11 cellular contexts compared by ENCODE assay signal in the genomic region with DNA sequence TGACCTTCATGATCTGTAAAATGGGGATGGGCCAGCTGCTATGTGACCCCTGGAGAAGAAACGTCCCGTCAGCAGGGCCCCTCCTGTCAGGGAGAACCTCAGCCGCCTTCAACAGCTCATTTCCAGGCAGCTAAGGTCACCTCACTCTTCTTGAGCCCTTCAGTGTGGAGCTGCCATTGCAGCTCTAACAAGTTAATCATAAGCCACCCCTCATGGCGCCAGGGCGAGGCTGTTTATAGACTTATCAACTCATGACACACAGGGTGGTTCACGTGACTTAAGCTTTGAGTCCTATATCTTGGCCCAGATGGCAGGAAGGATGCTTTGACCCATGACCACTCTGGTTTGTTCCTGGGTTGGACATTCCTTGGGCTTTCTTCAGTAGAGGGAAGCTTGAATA.
DNase-seq lines count a peak whose midpoint lies in the region; ATAC-seq and TF ChIP-seq lines count a peak whose summit lies in the region.
"Had no signal": no experiment of that assay in that cellular context is flagged by ENCODE, and none has a peak within 500 bp of the region (broad histone marks: within the 10 kb centered on the region; RNA-seq: fewer than 3 reads in every experiment).

No MANE protein-coding gene starts in this region.

- no peak overlapping the region for H3K4me3 ChIP-seq in fibroblast of villous mesenchyme (ENCODE audit: low read depth, low read length)
- no peak overlapping the region for H3K4me3 ChIP-seq in muscle layer of duodenum (ENCODE audit: low read depth in 1 of 2, low read length in 2 of 2)
- H3K4me3 ChIP-seq: breast epithelium, skin epidermis had no signal

- DNase-seq in Right ventricle myocardium superior = no peak
- DNase-seq in cardiac septum (ENCODE audit: low spot score) = no peak
- peak; percentile 47 for DNase-seq in fibroblast of villous mesenchyme (ENCODE audit: low read depth)
- DNase-seq in activated T-cell treated with anti-CD3 and anti-CD28 coated beads for 4 hours = no peak
- DNase-seq in DMS153 (lab: John Stamatoyannopoulos, UW) = no peak
- DNase-seq in GM03348 (ENCODE audit: low spot score) = no peak
- DNase-seq: activated T-cell treated with anti-CD3 and anti-CD28 coated beads, Interleukin-2, amount 50 U/mL, for 1 hour had no signal

- ATAC-seq in Right ventricle myocardium superior (ENCODE audit: poor library complexity) (peak; percentile 44), GM21723 (IDR thresholded peaks at IDR 0.05; ENCODE audit: unreplicated experiment) (no peak)

- intact Hi-C loops in Right ventricle myocardium superior (cut with DNase I) = loop anchor here (2.0 to 5.0 kb wide), 2 partner anchors 171 to 552 kb away; no protein-coding TSS in a partner anchor
- intact Hi-C loops in cardiac septum (cut with DNase I) = loop anchor here (5.0 to 10.0 kb wide), 4 partner anchors 71 to 551 kb away; no protein-coding TSS in a partner anchor

- peak overlapping the region; percentile 46 for H3K27ac ChIP-seq in muscle layer of duodenum (ENCODE audit: low read length)
- H3K27ac ChIP-seq: breast epithelium, skin epidermis had no signal

- peaks cover 0 to 3% of the 10 kb centered on the region in 2 donors for H3K9me3 ChIP-seq in muscle layer of duodenum (ENCODE audit: control insufficient read depth in 1 of 2, low read length in 2 of 2)

- peaks cover 0 to 4% of the 10 kb centered on the region in 2 donors for H3K4me1 ChIP-seq in muscle layer of duodenum (ENCODE audit: control insufficient read depth in 1 of 2, insufficient read depth in 2 of 2, low read length in 2 of 2)
- H3K4me1 ChIP-seq: breast epithelium had no signal

- no peaks in the 10 kb centered on the region for H3K36me3 ChIP-seq in muscle layer of duodenum (ENCODE audit: control insufficient read depth in 1 of 2, insufficient read depth in 2 of 2, low read length in 2 of 2)
- H3K36me3 ChIP-seq: breast epithelium had no signal

- no peaks in the 10 kb centered on the region for H3K27me3 ChIP-seq in muscle layer of duodenum (ENCODE audit: low read depth, low read length)
- H3K27me3 ChIP-seq: breast epithelium had no signal

- TF ChIP-seq CTCF in fibroblast of villous mesenchyme (IDR thresholded peaks at IDR 0.05; ENCODE audit: insufficient read depth, low read depth, low read length) = no peak
